ENCODE assay signal across 25 cellular contexts in the genomic region with DNA sequence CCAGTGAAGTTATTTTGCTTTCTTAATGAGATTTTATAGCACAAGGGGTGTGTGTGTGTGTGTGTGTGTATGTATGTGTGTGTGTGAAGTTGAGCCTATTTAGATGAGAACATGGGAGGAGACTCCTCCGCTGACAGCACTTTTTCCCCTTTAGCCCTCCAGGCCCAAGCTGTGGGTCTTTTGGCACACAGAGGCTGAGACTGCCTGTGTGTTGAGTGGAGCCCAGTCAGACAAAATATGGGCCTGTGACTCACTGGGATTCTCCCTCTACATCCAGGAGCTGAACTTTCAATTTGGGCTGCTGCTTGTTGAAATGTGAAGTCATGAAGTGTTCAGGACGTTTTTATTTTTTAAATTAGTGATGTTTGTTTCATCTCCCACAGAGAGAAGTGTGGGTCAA.
DNase-seq lines count a peak whose midpoint lies in the region; ATAC-seq and TF ChIP-seq lines count a peak whose summit lies in the region.
"Had no signal": no experiment of that assay in that cellular context is flagged by ENCODE, and none has a peak within 500 bp of the region (broad histone marks: within the 10 kb centered on the region; RNA-seq: fewer than 3 reads in every experiment).

No MANE protein-coding gene starts in this region.

- H3K9me3 Mint-ChIP-seq in effector memory CD8-positive, alpha-beta T cell = no peaks in the 10 kb centered on the region
- H3K9me3 Mint-ChIP-seq: activated CD4-positive, alpha-beta T cell treated with anti-CD3 and anti-CD28 coated beads, Interleukin-2, amount 10 ng/mL, durations not matched to agents 7 days and 5 days; brain; stimulated activated naive CD8-positive, alpha-beta T cell treated with anti-CD3 and anti-CD28 coated beads, Interleukin-15, amount 100 ng/mL, for 72 hours; type B pancreatic cell had no signal

- H3K27me3 Mint-ChIP-seq in effector memory CD8-positive, alpha-beta T cell = peaks cover 10 to 38% of the 10 kb centered on the region in 2 donors

- in situ Hi-C loops in mammary epithelial cell (cut with MboI; ENCODE audit: low sequenced_read_pairs in 2 of 2) = loop anchor here in 1 of 2 donors (5.0 kb wide), 1 partner anchor 347 kb away; no protein-coding TSS in a partner anchor

- dilution Hi-C loops in mammary epithelial cell (cut with HindIII; ENCODE audit: low sequenced_read_pairs) = loop anchor here (5.0 to 25.0 kb wide), 2 partner anchors 38 to 352 kb away; no protein-coding TSS in a partner anchor

- no peak overlapping the region for H3K9ac ChIP-seq in mammary epithelial cell (ENCODE audit: insufficient read depth, low read length)

- CTCF ChIA-PET in mammary epithelial cell (lab: Charles Lee; ENCODE audit: low non-redundant PET) = no interaction called here

- TF ChIP-seq POLR2A in breast epithelium (IDR thresholded peaks at IDR 0.05) (no peak), uterus (IDR thresholded peaks at IDR 0.05) (no peak), erythroblast (IDR thresholded peaks at IDR 0.05; ENCODE audit: low read length) (no peak)

- DNase-seq in mammary epithelial cell (peak; percentile 42), breast epithelium (ENCODE audit: low spot score in 2 of 2) (no peak), RPMI7951 (ENCODE audit: low read depth) (peak; percentile 91), fibroblast of peridontal ligament (ENCODE audit: extremely low read depth) (peak; percentile 27), uterus (peak; percentile 15 to 18), erythroblast (lab: John Stamatoyannopoulos, UW) (no peak)
- DNase-seq in effector memory CD8-positive, alpha-beta T cell = no peak
- DNase-seq: 8988T; activated CD4-positive, alpha-beta T cell treated with anti-CD3 and anti-CD28 coated beads, Interleukin-2, amount 10 ng/mL, durations not matched to agents 7 days and 5 days; C1 segment of cervical spinal cord; Calu3; colonic mucosa; natural killer cell; NCI-H1436; NCI-H526; stimulated activated CD4-positive, alpha-beta T cell treated with anti-CD3 and anti-CD28 coated beads, Interleukin-12 subunit alpha, Interleukin-12 subunit beta, amount 100 ng/mL, for 4 hours; stimulated activated CD4-positive, alpha-beta T cell treated with anti-CD3 and anti-CD28 coated beads, Interleukin-4, amount 100 ng/mL, for 4 hours; stimulated activated naive CD8-positive, alpha-beta T cell treated with anti-CD3 and anti-CD28 coated beads, Interleukin-15, amount 100 ng/mL, for 72 hours; T-helper 17 cell had no signal

- peaks cover 4% of the 10 kb centered on the region for H3K27me3 ChIP-seq in mammary epithelial cell (ENCODE audit: insufficient read depth, low read length)
- no peaks in the 10 kb centered on the region for H3K27me3 ChIP-seq in breast epithelium
- H3K27me3 ChIP-seq in uterus = no peaks in the 10 kb centered on the region
- H3K27me3 ChIP-seq: colonic mucosa, ovary had no signal

- no peaks in the 10 kb centered on the region for H3K36me3 Mint-ChIP-seq in effector memory CD8-positive, alpha-beta T cell (ENCODE audit: insufficient read depth)
- H3K36me3 Mint-ChIP-seq: activated naive CD8-positive, alpha-beta T cell; brain; natural killer cell; type B pancreatic cell had no signal

- whole genome bisulfite sequencing in mammary epithelial cell (ENCODE audit: low coverage, missing lambda C conversion rate) = 44% methylated on average over 2 of the region's 2 CpGs

- TF ChIP-seq CTCF in mammary epithelial cell (conservative IDR thresholded peaks at IDR 0.05 in 1 of 2, IDR thresholded peaks at IDR 0.05 in 1 of 2; ENCODE audit: extremely low read depth in 1 of 2, insufficient read depth in 1 of 2, low read depth in 1 of 2, low read length in 2 of 2) (no peak), breast epithelium (IDR thresholded peaks at IDR 0.05) (no peak), uterus (IDR thresholded peaks at IDR 0.05) (no peak)

- no peaks in the 10 kb centered on the region for H3K4me1 Mint-ChIP-seq in effector memory CD8-positive, alpha-beta T cell (ENCODE audit: low read depth in 2 of 2)
- H3K4me1 Mint-ChIP-seq: activated CD4-positive, alpha-beta T cell treated with anti-CD3 and anti-CD28 coated beads, Interleukin-2, amount 10 ng/mL, durations not matched to agents 7 days and 5 days; natural killer cell; stimulated activated naive CD8-positive, alpha-beta T cell treated with anti-CD3 and anti-CD28 coated beads, Interleukin-15, amount 100 ng/mL, for 72 hours; T-helper 17 cell had no signal

- no peak overlapping the region for H2AFZ ChIP-seq in mammary epithelial cell (ENCODE audit: low read depth, low read length)

- H3K36me3 ChIP-seq in mammary epithelial cell (ENCODE audit: insufficient read depth, low read length) (no peaks in the 10 kb centered on the region), breast epithelium (no peaks in the 10 kb centered on the region), uterus (no peaks in the 10 kb centered on the region)
- H3K36me3 ChIP-seq: colonic mucosa, ovary had no signal

- no peak overlapping the region for H3K4me2 ChIP-seq in mammary epithelial cell (ENCODE audit: insufficient read depth, low read depth, low read length)

- H3K4me1 ChIP-seq in mammary epithelial cell (ENCODE audit: insufficient read depth, low read length) (no peaks in the 10 kb centered on the region), breast epithelium (no peaks in the 10 kb centered on the region), uterus (no peaks in the 10 kb centered on the region)
- H3K4me1 ChIP-seq: colonic mucosa had no signal

- no peak for ATAC-seq in effector memory CD8-positive, alpha-beta T cell (replicated peaks)
- ATAC-seq in HG03139 (IDR thresholded peaks at IDR 0.05; ENCODE audit: unreplicated experiment) = no peak
- ATAC-seq: natural killer cell; stimulated activated naive CD8-positive, alpha-beta T cell treated with anti-CD3 and anti-CD28 coated beads, Interleukin-15, amount 100 ng/mL, for 72 hours; T-helper 17 cell had no signal

- H3K27ac ChIP-seq in mammary epithelial cell (ENCODE audit: insufficient read depth, low read depth, low read length) (no peak overlapping the region), breast epithelium (no peak overlapping the region), uterus (peak overlapping the region in 1 of 2 donors; percentile 33)
- H3K27ac ChIP-seq: colonic mucosa, HL-60, ovary had no signal

- no peaks in the 10 kb centered on the region for H3K79me2 ChIP-seq in mammary epithelial cell (ENCODE audit: insufficient read depth, low read length)

- intact Hi-C loops in mammary epithelial cell (cut with micrococcal nuclease) = no loop called here
- intact Hi-C loops in breast epithelium (cut with DNase I; ENCODE audit: low total_unique reads) = loop anchor here (10.0 kb wide), 1 partner anchor 1345 kb away; no protein-coding TSS in a partner anchor
- intact Hi-C loops in uterus (cut with DNase I; ENCODE audit: low total_unique reads) = no loop called here

- H3K4me3 Mint-ChIP-seq in effector memory CD8-positive, alpha-beta T cell = no peak overlapping the region
- H3K4me3 Mint-ChIP-seq: activated CD4-positive, alpha-beta T cell treated with anti-CD3 and anti-CD28 coated beads, Interleukin-2, amount 10 ng/mL, durations not matched to agents 7 days and 5 days; activated naive CD8-positive, alpha-beta T cell; brain; natural killer cell; stimulated activated naive CD8-positive, alpha-beta T cell treated with anti-CD3 and anti-CD28 coated beads, Interleukin-15, amount 100 ng/mL, for 72 hours; T-helper 17 cell; type B pancreatic cell had no signal

- H3K4me3 ChIP-seq in mammary epithelial cell (replicated peaks in 1 of 3; ENCODE audit: insufficient read depth in 1 of 3, low read depth in 2 of 3, low read length in 3 of 3) (no peak overlapping the region), breast epithelium (no peak overlapping the region), uterus (no peak overlapping the region)
- H3K4me3 ChIP-seq: colonic mucosa, ovary had no signal

- H3K9me3 ChIP-seq in mammary epithelial cell (replicated peaks; ENCODE audit: insufficient read depth, low read length) (no peaks in the 10 kb centered on the region), breast epithelium (no peaks in the 10 kb centered on the region), uterus (no peaks in the 10 kb centered on the region)
- H3K9me3 ChIP-seq: colonic mucosa, ovary had no signal

- H4K20me1 ChIP-seq in mammary epithelial cell (ENCODE audit: insufficient read depth, low read length) = no peaks in the 10 kb centered on the region

- BruUV-seq in mammary epithelial cell (replicated peaks; lab: Mats Ljungman, UMichigan) = no TSS peak

- H3K27ac Mint-ChIP-seq in effector memory CD8-positive, alpha-beta T cell = no peak overlapping the region
- H3K27ac Mint-ChIP-seq: activated CD4-positive, alpha-beta T cell treated with anti-CD3 and anti-CD28 coated beads, Interleukin-2, amount 10 ng/mL, durations not matched to agents 7 days and 5 days; activated naive CD8-positive, alpha-beta T cell; natural killer cell; stimulated activated naive CD8-positive, alpha-beta T cell treated with anti-CD3 and anti-CD28 coated beads, Interleukin-15, amount 100 ng/mL, for 72 hours; T-helper 17 cell; type B pancreatic cell had no signal

Comparison
In these comparisons a context has a peak if more than half of its experiments do, and no peak if none do; other contexts are left out.
1. DNase-seq: peak in mammary epithelial cell (single experiment), RPMI7951 (single experiment), fibroblast of peridontal ligament (single experiment) and uterus (2 of 2); none in breast epithelium (0 of 2), erythroblast (0 of 2) and effector memory CD8-positive, alpha-beta T cell (0 of 3).